In the genomic region with DNA sequence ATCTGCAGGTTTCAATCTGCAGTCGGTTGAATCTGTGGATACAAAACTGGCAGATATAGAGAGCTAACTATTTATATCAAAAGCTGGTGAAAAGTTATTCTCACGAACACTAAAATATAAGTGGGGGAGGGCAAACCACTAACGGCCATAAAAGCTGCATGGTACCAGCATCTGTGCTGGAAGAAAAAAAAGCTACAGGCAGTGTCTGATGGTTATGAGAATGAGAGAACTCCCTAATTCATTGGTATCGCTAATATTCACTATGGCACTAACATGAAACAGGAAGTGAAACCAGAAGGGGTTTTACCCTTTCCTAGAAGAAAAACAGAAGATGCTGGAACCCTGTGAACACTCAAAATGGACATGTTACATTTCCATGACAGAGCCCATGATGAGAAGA, we compare ENCODE assay signal across 9 cellular contexts. TPM values are rescaled to one million over a fixed set of nuclear protein-coding genes. Genes with fewer than 3 reads are reported as not detected.
DNase-seq lines count a peak whose midpoint lies in the region; ATAC-seq and TF ChIP-seq lines count a peak whose summit lies in the region.
"Had no signal": no experiment of that assay in that cellular context is flagged by ENCODE, and none has a peak within 500 bp of the region (broad histone marks: within the 10 kb centered on the region; RNA-seq: fewer than 3 reads in every experiment).

No MANE protein-coding gene starts in this region.

- H3K4me1 Mint-ChIP-seq in memory B cell, result peaks cover 5% of the 10 kb centered on the region

- no peak for TF ChIP-seq CTCF in foreskin fibroblast (IDR thresholded peaks at IDR 0.05; ENCODE audit: low read depth, low read length)

- DNase-seq in memory B cell (ENCODE audit: low spot score in 2 of 2) (peak in 1 of 2 donors; percentile 42), foreskin fibroblast (no peak), SJCRH30 (no peak), cortex of kidney (lab: John Stamatoyannopoulos, UW) (no peak), SK-N-DZ (ENCODE audit: low spot score) (no peak)

- H3K9me3 ChIP-seq in SJCRH30 (replicated peaks), result peaks cover 5% of the 10 kb centered on the region; the same call in 1 of the 2 replicates

- H3K9me3 Mint-ChIP-seq in memory B cell, result peaks cover 2% of the 10 kb centered on the region

- peak overlapping the region; percentile 2 for H3K27ac Mint-ChIP-seq in memory B cell

- peaks cover 8% of the 10 kb centered on the region; the same call in 1 of the 2 replicates for H3K36me3 ChIP-seq in SJCRH30

- peak overlapping the region; percentile 11 for H3K4me3 Mint-ChIP-seq in memory B cell

- peak; percentile 84 for ATAC-seq in GM18519 (IDR thresholded peaks at IDR 0.05; ENCODE audit: low FRiP score, unreplicated experiment)
- ATAC-seq in GM21576 (IDR thresholded peaks at IDR 0.05; ENCODE audit: unreplicated experiment), result peak; percentile 90
- ATAC-seq in HG03460 (IDR thresholded peaks at IDR 0.05; ENCODE audit: unreplicated experiment), result peak; percentile 76
- peak; percentile 95 for ATAC-seq in memory B cell (ENCODE audit: low read depth)
- ATAC-seq: Right ventricle myocardium inferior had no signal

- H3K4me1 ChIP-seq in SJCRH30, result no peaks in the 10 kb centered on the region

- H3K4me3 ChIP-seq in foreskin fibroblast (ENCODE audit: low read depth in 1 of 2, low read length in 2 of 2) (no peak overlapping the region), SJCRH30 (no peak overlapping the region)

- no peak overlapping the region for H3K27ac ChIP-seq in SJCRH30

- H3K27me3 Mint-ChIP-seq in memory B cell, result no peaks in the 10 kb centered on the region

- no peaks in the 10 kb centered on the region for H3K27me3 ChIP-seq in SJCRH30

- H3K36me3 Mint-ChIP-seq in memory B cell, result peaks cover 19% of the 10 kb centered on the region

RNA-seq across cellular contexts. Expression of a gene that starts 15.9 kb away (rescaled TPM):
- total RNA-seq in SJCRH30 (2014; rRNA removed; shearing (Covaris generic)), result 43.5 and 48.8 TPM in 2 replicates
- polyA plus RNA-seq in SK-N-DZ (2014; cell fraction: cytosol; rRNA removed), result 29.6 and 31.7 TPM in 2 replicates
- polyA plus RNA-seq in SK-N-DZ (2014; cell fraction: nucleus; rRNA removed), result 44.9 TPM in 2 replicates

RNA-seq across cellular contexts. Expression of a gene that starts 30.4 kb away (rescaled TPM):
- total RNA-seq in SJCRH30 (2014; rRNA removed; shearing (Covaris generic)), result 26.6 TPM in 2 replicates
- 29.3 and 32.8 TPM in 2 replicates for polyA plus RNA-seq in SK-N-DZ (2014; cell fraction: cytosol; rRNA removed)
- 18.1 and 26.5 TPM in 2 replicates for polyA plus RNA-seq in SK-N-DZ (2014; cell fraction: nucleus; rRNA removed)
